20 cellular contexts compared by ENCODE assay signal in genomic region chr12:121476477-121476876, GRCh38.
"Had no signal": no experiment of that assay in that cellular context is flagged by ENCODE, and none has a peak within 500 bp of the region (broad histone marks: within the 10 kb centered on the region; RNA-seq: fewer than 3 reads in every experiment).

No MANE protein-coding gene starts in this region.

- DNase-seq: dermis blood vessel endothelial cell; gastrocnemius medialis; head of caudate nucleus; kidney; left lung; mesenchymal stem cell; naive thymus-derived CD8-positive, alpha-beta T cell; psoas muscle; right cardiac atrium; spleen; stimulated activated CD4-positive, alpha-beta T cell treated with anti-CD3 and anti-CD28 coated beads, Interleukin-4, amount 100 ng/mL, for 4 hours; upper lobe of left lung had no signal

- ATAC-seq: esophagus mucosa; gastrocnemius medialis; left lung; naive thymus-derived CD8-positive, alpha-beta T cell; right cardiac atrium; stimulated activated memory B cell treated with anti-CD40 and anti-IgM and Interleukin-4, amounts not matched to agents 10 μg/mL and 1 μg/mL and 100 μg/mL, for 72 hours had no signal

- H3K9me3 ChIP-seq: gastrocnemius medialis, left lung, neutrophil, psoas muscle, spleen, thoracic aorta, tibial nerve, upper lobe of left lung had no signal

- H3K4me3 ChIP-seq: coronary artery, gastrocnemius medialis, left lung, psoas muscle, skin epidermis, spleen, thoracic aorta, tibial nerve, upper lobe of left lung had no signal

- H3K27ac ChIP-seq: coronary artery, epithelial cell of prostate, gastrocnemius medialis, left lung, neutrophil, psoas muscle, skin epidermis, spleen, thoracic aorta, tibial nerve, upper lobe of left lung had no signal

- H3K27me3 ChIP-seq: gastrocnemius medialis, left lung, neutrophil, spleen, tibial nerve, upper lobe of left lung had no signal

- H3K36me3 ChIP-seq: gastrocnemius medialis, left lung, neutrophil, thoracic aorta, upper lobe of left lung had no signal

- H3K4me1 ChIP-seq: psoas muscle had no signal
